Comparison of ENCODE assay signal across 14 cellular contexts in the genomic region with DNA sequence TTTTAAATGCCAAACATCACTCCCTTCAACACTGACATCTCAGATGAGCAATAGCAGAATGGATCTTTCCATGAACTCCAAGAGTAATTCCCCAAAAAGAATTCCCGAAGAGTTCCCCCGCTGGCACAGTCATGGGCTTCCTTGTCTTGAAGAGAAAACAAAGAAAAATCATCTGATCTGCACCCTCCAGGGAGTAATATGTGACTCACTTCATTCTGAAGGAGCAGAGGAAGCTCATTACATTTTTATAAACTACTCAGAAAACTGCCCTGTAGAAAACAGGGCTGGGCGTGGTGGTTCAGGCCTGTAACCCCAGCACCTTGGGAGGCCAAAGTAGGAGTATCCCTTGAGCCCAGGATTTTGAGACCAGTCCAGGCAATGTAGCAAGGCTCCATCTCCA. TPM values are rescaled to one million over a fixed set of nuclear protein-coding genes. Genes with fewer than 3 reads are reported as not detected.
A peak's percentile ranks its signal among the peaks of the same experiment; 100 is the strongest.
DNase-seq lines count a peak whose midpoint lies in the region; ATAC-seq, FAIRE-seq and TF ChIP-seq lines count a peak whose summit lies in the region.
"Had no signal": no experiment of that assay in that cellular context is flagged by ENCODE, and none has a peak within 500 bp of the region (broad histone marks: within the 10 kb centered on the region; RNA-seq: fewer than 3 reads in every experiment).

No MANE protein-coding gene starts in this region.

- no peak for FAIRE-seq in HTR-8/SVneo (lab: Jason Lieb, UNC)

- no peak for ATAC-seq in left cardiac atrium
- no peak for ATAC-seq in HG02981 (IDR thresholded peaks at IDR 0.05; ENCODE audit: unreplicated experiment)
- ATAC-seq: activated CD4-positive, alpha-beta T cell treated with anti-CD3 and anti-CD28 coated beads for 36 hours; left colon had no signal

- H3K27ac ChIP-seq in brain microvascular endothelial cell: peak overlapping the region; percentile 54
- H3K27ac ChIP-seq: transverse colon had no signal

- no peaks in the 10 kb centered on the region for H3K36me3 ChIP-seq in brain microvascular endothelial cell (replicated peaks)
- H3K36me3 ChIP-seq: BE2C, transverse colon had no signal

- in situ Hi-C loops in ACHN (cut with HindIII; ENCODE audit: low pct_ligation_motif_present, low pct_unique_long_range_greater_than_20kb, low sequenced_read_pairs): no loop called here
- in situ Hi-C loops in brain microvascular endothelial cell (cut with HindIII; ENCODE audit: low pct_ligation_motif_present, low sequenced_read_pairs): no loop called here
- in situ Hi-C loops in G401 (cut with HindIII; ENCODE audit: low sequenced_read_pairs): no loop called here
- in situ Hi-C loops in KBM-7 (cut with MboI; ENCODE audit: low pct_unique_long_range_greater_than_20kb, low sequenced_read_pairs): no loop called here

- intact Hi-C loops in left cardiac atrium (cut with DNase I): no loop called here

- H3K27me3 ChIP-seq in brain microvascular endothelial cell (replicated peaks): no peaks in the 10 kb centered on the region
- H3K27me3 ChIP-seq: BE2C had no signal

- no peak for TF ChIP-seq CTCF in brain microvascular endothelial cell (IDR thresholded peaks at IDR 0.05; ENCODE audit: low read depth, low read length, missing control alignments)

- no peak overlapping the region for H3K4me3 ChIP-seq in brain microvascular endothelial cell (ENCODE audit: low read depth, low read length)
- H3K4me3 ChIP-seq: transverse colon had no signal

- DNase-seq in ACHN (peak; percentile 59), HTR-8/SVneo (ENCODE audit: insufficient read length, low spot score) (peak; percentile 60), brain microvascular endothelial cell (peak; percentile 59), kidney glomerular epithelial cell (lab: John Stamatoyannopoulos, UW) (peak; percentile 83), G401 (ENCODE audit: low spot score) (no peak), left cardiac atrium (no peak), KBM-7 (no peak)
- DNase-seq: activated CD4-positive, alpha-beta T cell treated with anti-CD3 and anti-CD28 coated beads for 36 hours; activated naive CD4-positive, alpha-beta T cell treated with anti-CD3 and anti-CD28 coated beads, Interleukin-2, amount 10 ng/mL, durations not matched to agents 7 days and 5 days; BE2C; left colon; NCI-H2029 treated with DMSO at 0.1 percent for 48 hours; transverse colon had no signal

RNA-seq across cellular contexts. Expression of a gene that starts 35.7 kb away (rescaled TPM):
- 5.5 and 10.1 TPM in 2 replicates for total RNA-seq in G401 (2014; rRNA removed; shearing (Covaris generic))
- total RNA-seq in left cardiac atrium: 1 to 10 TPM; 6.5 to 8.1 TPM

Comparison
In these comparisons a context has a peak if more than half of its experiments do, and no peak if none do; other contexts are left out.
1. DNase-seq: peak in ACHN (single experiment), HTR-8/SVneo (single experiment), brain microvascular endothelial cell (single experiment) and kidney glomerular epithelial cell (single experiment); none in G401 (single experiment), left cardiac atrium (single experiment) and KBM-7 (single experiment).